31 cellular contexts compared by ENCODE assay signal in genomic region chr7:43843276-43843675, GRCh38.
"Had no signal": no experiment of that assay in that cellular context is flagged by ENCODE, and none has a peak within 500 bp of the region (broad histone marks: within the 10 kb centered on the region; RNA-seq: fewer than 3 reads in every experiment).

No MANE protein-coding gene starts in this region.

- H3K9me3 ChIP-seq: adrenal gland, ascending aorta, body of pancreas, breast epithelium had no signal

- ATAC-seq: activated naive CD4-positive, alpha-beta T cell treated with anti-CD3 and anti-CD28 coated beads, Interleukin-2, amount 50 U/mL, for 72 hours; activated naive CD8-positive, alpha-beta T cell treated with anti-CD3 and anti-CD28 coated beads, Interleukin-2, amount 50 U/mL, for 24 hours; activated T-cell treated with anti-CD3 and anti-CD28 coated beads, Interleukin-2, amount 50 U/mL, for 4 hours; activated T-cell treated with anti-CD3 and anti-CD28 coated beads, Interleukin-2, amount 50 U/mL, for 72 hours; activated T-helper 17 cell treated with anti-CD3 and anti-CD28 coated beads, Interleukin-2, amount 50 U/mL, for 72 hours; body of pancreas had no signal

- DNase-seq: activated effector memory CD4-positive, alpha-beta T cell treated with anti-CD3 and anti-CD28 coated beads, Interleukin-2, amount 50 U/mL, for 16 hours; activated effector memory CD4-positive, alpha-beta T cell treated with Interleukin-2 at 50 U/mL for 16 hours; activated gamma-delta T cell; activated gamma-delta T cell treated with Interleukin-2 at 50 U/mL for 16 hours; activated naive CD4-positive, alpha-beta T cell; activated naive CD4-positive, alpha-beta T cell treated with anti-CD3 and anti-CD28 coated beads for 36 hours; activated naive CD4-positive, alpha-beta T cell treated with anti-CD3 and anti-CD28 coated beads, Interleukin-2, amount 10 ng/mL, durations not matched to agents 7 days and 5 days; activated naive CD4-positive, alpha-beta T cell treated with anti-CD3 and anti-CD28 coated beads, Interleukin-2, amount 50 U/mL, for 16 hours; activated naive CD4-positive, alpha-beta T cell treated with Interleukin-2 at 50 U/mL for 16 hours; activated naive CD8-positive, alpha-beta T cell treated with anti-CD3 and anti-CD28 coated beads for 36 hours; activated naive CD8-positive, alpha-beta T cell treated with anti-CD3 and anti-CD28 coated beads, Interleukin-2, amount 10 ng/mL, durations not matched to agents 7 days and 5 days; activated naive CD8-positive, alpha-beta T cell treated with anti-CD3 and anti-CD28 coated beads, Interleukin-2, amount 50 U/mL, for 24 hours; activated T-cell treated with anti-CD3 and anti-CD28 coated beads, Interleukin-2, amount 50 U/mL, for 24 hours; activated T-cell treated with anti-CD3 and anti-CD28 coated beads, Interleukin-2, amount 50 U/mL, for 4 hours; activated T-cell treated with anti-CD3 and anti-CD28 coated beads, Interleukin-2, amount 50 U/mL, for 48 hours; activated T-cell treated with anti-CD3 and anti-CD28 coated beads, Interleukin-2, amount 50 U/mL, for 72 hours; adrenal gland; amniotic stem cell; amygdala; anterior cingulate cortex; aorta; body of pancreas; brain microvascular endothelial cell; caudate nucleus; central memory CD4-positive, alpha-beta T cell; cerebellar nuclear complex had no signal

- H3K36me3 ChIP-seq: adrenal gland, ascending aorta, brain microvascular endothelial cell, breast epithelium, cardiac muscle cell had no signal

- H3K27ac ChIP-seq: adrenal gland, ascending aorta, body of pancreas, brain microvascular endothelial cell, breast epithelium, cardiac muscle cell had no signal

- H3K4me1 ChIP-seq: adrenal gland, breast epithelium had no signal

- H3K27me3 ChIP-seq: adrenal gland, ascending aorta, body of pancreas, brain microvascular endothelial cell, breast epithelium, cardiac muscle cell had no signal

- H3K4me3 ChIP-seq: adrenal gland, ascending aorta, body of pancreas, breast epithelium, cardiac muscle cell had no signal
